ENCODE assay signal across 9 cellular contexts in the genomic region with DNA sequence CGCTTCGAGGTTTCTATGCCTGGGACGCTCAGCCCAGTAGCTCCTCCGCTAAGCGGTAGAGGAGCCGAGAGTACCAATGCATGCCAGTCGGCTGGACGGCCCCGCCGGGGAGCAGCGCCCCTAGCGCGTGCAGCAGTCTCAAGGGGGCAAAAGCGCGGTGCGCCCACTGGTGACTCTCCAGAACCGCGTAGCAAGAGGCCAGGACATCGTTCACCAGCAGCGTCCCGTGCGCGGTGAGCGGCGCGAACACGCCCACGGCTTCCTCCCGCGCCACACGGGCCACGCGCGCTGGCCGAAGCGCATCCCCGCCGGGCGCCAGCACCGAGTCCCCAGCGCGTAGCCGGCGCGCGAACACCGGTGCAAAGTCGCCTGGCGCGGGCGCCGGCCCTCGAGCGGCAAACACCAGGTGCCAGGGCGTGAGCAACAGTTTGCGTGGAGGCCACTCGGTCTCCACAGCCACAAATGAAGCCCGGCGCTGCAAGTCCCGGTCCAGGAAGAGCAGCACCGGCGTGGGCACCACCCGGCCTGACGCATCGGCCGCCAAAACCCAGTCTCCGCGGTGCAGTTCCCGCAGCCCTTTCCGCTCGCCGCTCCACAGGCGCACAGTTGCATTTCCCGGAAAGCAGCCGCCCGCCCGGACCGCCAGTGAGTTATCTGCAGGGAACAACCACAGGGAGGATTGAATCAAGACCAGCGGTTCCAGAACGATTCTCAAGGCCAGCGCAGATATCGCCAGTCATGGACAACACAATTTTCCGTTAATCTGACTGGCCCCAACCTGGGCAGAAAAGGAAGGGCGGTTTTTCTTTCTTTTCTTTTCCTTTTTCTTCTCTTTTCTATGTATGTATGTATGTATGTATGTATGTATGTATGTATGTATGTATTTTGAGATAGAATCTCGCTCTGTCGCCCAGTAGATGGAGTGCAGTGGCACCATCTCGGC. TPM values are rescaled to one million over a fixed set of nuclear protein-coding genes. Genes with fewer than 3 reads are reported as not detected.
DNase-seq lines count a peak whose midpoint lies in the region; ATAC-seq and TF ChIP-seq lines count a peak whose summit lies in the region.
"Had no signal": no experiment of that assay in that cellular context is flagged by ENCODE, and none has a peak within 500 bp of the region (broad histone marks: within the 10 kb centered on the region; RNA-seq: fewer than 3 reads in every experiment).

No MANE protein-coding gene starts in this region.

- H3K4me3 ChIP-seq in BLaER1, result peak overlapping the region; percentile 64
- H3K4me3 ChIP-seq in HUES48 (ENCODE audit: low read depth, low read length), result peak overlapping the region; percentile 35; the same call in 1 of the 2 replicates

- no peaks in the 10 kb centered on the region for H3K36me3 Mint-ChIP-seq in osteocyte (ENCODE audit: unreplicated experiment)

- H3K27ac ChIP-seq in BLaER1 (no peak overlapping the region), HUES48 (ENCODE audit: low read depth, low read length) (no peak overlapping the region), foreskin keratinocyte (no peak overlapping the region)

- peaks cover 34% of the 10 kb centered on the region for H3K4me1 Mint-ChIP-seq in osteocyte (ENCODE audit: unreplicated experiment)

- H3K4me1 ChIP-seq in BLaER1 (peaks cover 60% of the 10 kb centered on the region), HUES48 (ENCODE audit: control insufficient read depth, insufficient read depth, low read length) (peaks cover 40% of the 10 kb centered on the region), foreskin keratinocyte (no peaks in the 10 kb centered on the region)

- TF ChIP-seq CTCF in foreskin keratinocyte (conservative IDR thresholded peaks at IDR 0.05), result peak; percentile 32
- TF ChIP-seq CTCF in osteocyte (IDR thresholded peaks at IDR 0.05), result peak; percentile 40

- no peak overlapping the region for H3K27ac Mint-ChIP-seq in osteocyte (ENCODE audit: unreplicated experiment)

- no peaks in the 10 kb centered on the region for H3K9me3 Mint-ChIP-seq in osteocyte (ENCODE audit: unreplicated experiment)

- H3K9me3 ChIP-seq in BLaER1, result no peaks in the 10 kb centered on the region
- H3K9me3 ChIP-seq in HUES48 (ENCODE audit: control insufficient read depth, insufficient read depth, low read length), result no peaks in the 10 kb centered on the region

- H3K4me2 ChIP-seq in BLaER1, result peak overlapping the region; percentile 99

- 0 out of 2 replicates have a peak overlapping the region, but pooled peaks have one; percentile 30 for H3K9ac ChIP-seq in BLaER1
- H3K9ac ChIP-seq in HUES48 (ENCODE audit: low read depth, low read length), result no peak overlapping the region

- peak overlapping the region; percentile 66 for H3K4me3 Mint-ChIP-seq in osteocyte (ENCODE audit: unreplicated experiment)

- ATAC-seq in foreskin keratinocyte, result no peak

- H3K36me3 ChIP-seq in BLaER1 (peaks cover 1% of the 10 kb centered on the region; the same call in 1 of the 2 replicates), HUES48 (ENCODE audit: control insufficient read depth, insufficient read depth, low read length) (no peaks in the 10 kb centered on the region)

- H3K27me3 Mint-ChIP-seq in osteocyte (ENCODE audit: unreplicated experiment), result peaks cover 32% of the 10 kb centered on the region

- peaks cover 68% of the 10 kb centered on the region for H4K20me1 ChIP-seq in BLaER1

- DNase-seq in activated CD8-positive, alpha-beta memory T cell treated with anti-CD3 and anti-CD28 coated beads for 24 hours, result peak; percentile 74
- DNase-seq in foreskin keratinocyte, result peak in 1 of 2 donors; percentile 26
- DNase-seq in osteocyte (ENCODE audit: extremely low spot score, unreplicated experiment), result no peak
- no peak for DNase-seq in mucosa of gallbladder (ENCODE audit: low spot score)
- DNase-seq in activated gamma-delta T cell treated with Interleukin-2 at 50 U/mL for 16 hours, result no peak
- no peak for DNase-seq in middle frontal gyrus (ENCODE audit: extremely low spot score, low spot score)

- peaks cover 71% of the 10 kb centered on the region for H3K27me3 ChIP-seq in BLaER1
- peaks cover 90% of the 10 kb centered on the region for H3K27me3 ChIP-seq in HUES48 (ENCODE audit: control insufficient read depth, insufficient read depth, low read length)
- peaks cover 68% of the 10 kb centered on the region for H3K27me3 ChIP-seq in foreskin keratinocyte

RNA-seq across cellular contexts. Expression of gene DHH, which starts 4.5 kb away (rescaled TPM):
- total RNA-seq in foreskin keratinocyte, result not detected in 2 replicates
- not detected in 2 replicates for polyA plus RNA-seq in foreskin keratinocyte
- 0.13 TPM in 1 of 2 replicates, not detected in the other for total RNA-seq in osteocyte
- 1.5 TPM for total RNA-seq in mucosa of gallbladder
- total RNA-seq: HT1080 had no signal

RNA-seq across cellular contexts. Expression of gene RHEBL1, which starts 20.3 kb away (rescaled TPM):
- total RNA-seq in foreskin keratinocyte (4.8 and 5.9 TPM in 2 replicates), osteocyte (0.86 and 1.2 TPM in 2 replicates), mucosa of gallbladder (0.29 TPM)
- polyA plus RNA-seq in foreskin keratinocyte, result 6.3 and 7.9 TPM in 2 replicates

RNA-seq across cellular contexts. Expression of gene LMBR1L, which starts 20.5 kb away (rescaled TPM):
- total RNA-seq in foreskin keratinocyte (19.5 and 25.1 TPM in 2 replicates), osteocyte (85.2 and 86.1 TPM in 2 replicates), mucosa of gallbladder (53.1 TPM)
- 19.4 and 22.4 TPM in 2 replicates for polyA plus RNA-seq in foreskin keratinocyte

RNA-seq across cellular contexts. Expression of gene KMT2D, which starts 29.5 kb away (rescaled TPM):
- total RNA-seq in foreskin keratinocyte, result 28.0 and 30.8 TPM in 2 replicates
- 3.3 and 4.8 TPM in 2 replicates for polyA plus RNA-seq in foreskin keratinocyte
- total RNA-seq in osteocyte, result 91.2 and 97.5 TPM in 2 replicates
- 104 TPM for total RNA-seq in mucosa of gallbladder

RNA-seq across cellular contexts. Expression of gene TUBA1B, which starts 41.1 kb away (rescaled TPM):
- 2,512 and 3,077 TPM in 2 replicates for total RNA-seq in foreskin keratinocyte
- polyA plus RNA-seq in foreskin keratinocyte, result 2,659 and 3,346 TPM in 2 replicates
- 497 and 503 TPM in 2 replicates for total RNA-seq in osteocyte
- total RNA-seq in mucosa of gallbladder, result 361 TPM
